25 cellular contexts compared by ENCODE assay signal in genomic region chr17:67053438-67054000, GRCh38. TPM values are rescaled to one million over a fixed set of nuclear protein-coding genes. Genes with fewer than 3 reads are reported as not detected.
"Had no signal": no experiment of that assay in that cellular context is flagged by ENCODE, and none has a peak within 500 bp of the region (broad histone marks: within the 10 kb centered on the region; RNA-seq: fewer than 3 reads in every experiment).

No MANE protein-coding gene starts in this region.

- ATAC-seq: activated CD8-positive, alpha-beta T cell treated with anti-CD3 and anti-CD28 coated beads, Interleukin-2, amount 10 ng/mL, durations not matched to agents 7 days and 5 days; foreskin keratinocyte; lower lobe of right lung; stimulated activated naive CD8-positive, alpha-beta T cell treated with anti-CD3 and anti-CD28 coated beads, Interleukin-15, amount 100 ng/mL, for 72 hours had no signal

- DNase-seq: activated CD4-positive, alpha-beta T cell treated with anti-CD3 and anti-CD28 coated beads for 48 hours; activated CD4-positive, CD25-positive, alpha-beta regulatory T cell; activated CD8-positive, alpha-beta T cell treated with anti-CD3 and anti-CD28 coated beads, Interleukin-2, amount 10 ng/mL, durations not matched to agents 7 days and 5 days; activated naive CD8-positive, alpha-beta T cell treated with anti-CD3 and anti-CD28 coated beads, Interleukin-2, amount 10 ng/mL, durations not matched to agents 7 days and 5 days; amygdala; foreskin keratinocyte; lower lobe of right lung; nephron progenitor cell; occipital lobe; stimulated activated CD4-positive, alpha-beta T cell treated with anti-CD3 and anti-CD28 coated beads, Interleukin-15, amount 100 ng/mL, for 24 hours; stimulated activated CD4-positive, alpha-beta T cell treated with anti-CD3 and anti-CD28 coated beads, Interleukin-2, amount 100 ng/mL, for 48 hours; stimulated activated naive CD8-positive, alpha-beta T cell treated with anti-CD3 and anti-CD28 coated beads, Interleukin-15, amount 100 ng/mL, for 72 hours; T-helper 1 cell; T-helper 9 cell had no signal

- H3K27ac Mint-ChIP-seq: activated CD8-positive, alpha-beta T cell treated with anti-CD3 and anti-CD28 coated beads, Interleukin-2, amount 10 ng/mL, durations not matched to agents 7 days and 5 days; activated naive CD8-positive, alpha-beta T cell treated with anti-CD3 and anti-CD28 coated beads, Interleukin-2, amount 10 ng/mL, durations not matched to agents 7 days and 5 days; nephron progenitor cell; progenitor cell of endocrine pancreas had no signal

- H3K27ac ChIP-seq: cardiac muscle cell, epithelial cell of prostate, foreskin keratinocyte, lower lobe of right lung, right atrium auricular region, SK-N-MC, skin epidermis, suprapubic skin, transverse colon had no signal

- H3K27me3 Mint-ChIP-seq: stimulated activated naive CD8-positive, alpha-beta T cell treated with anti-CD3 and anti-CD28 coated beads, Interleukin-15, amount 100 ng/mL, for 72 hours had no signal

- H3K36me3 ChIP-seq: cardiac muscle cell, lower lobe of right lung, right atrium auricular region, suprapubic skin, transverse colon had no signal

- H3K4me1 Mint-ChIP-seq: activated naive CD8-positive, alpha-beta T cell treated with anti-CD3 and anti-CD28 coated beads, Interleukin-2, amount 10 ng/mL, durations not matched to agents 7 days and 5 days; stimulated activated naive CD8-positive, alpha-beta T cell treated with anti-CD3 and anti-CD28 coated beads, Interleukin-15, amount 100 ng/mL, for 72 hours had no signal

- H3K4me3 Mint-ChIP-seq: activated CD8-positive, alpha-beta T cell treated with anti-CD3 and anti-CD28 coated beads, Interleukin-2, amount 10 ng/mL, durations not matched to agents 7 days and 5 days; activated naive CD8-positive, alpha-beta T cell treated with anti-CD3 and anti-CD28 coated beads, Interleukin-2, amount 10 ng/mL, durations not matched to agents 7 days and 5 days; nephron progenitor cell; stimulated activated naive CD8-positive, alpha-beta T cell treated with anti-CD3 and anti-CD28 coated beads, Interleukin-15, amount 100 ng/mL, for 72 hours had no signal

- H3K4me3 ChIP-seq: cardiac muscle cell, lower lobe of right lung, right atrium auricular region, SK-N-MC, skin epidermis, suprapubic skin, transverse colon had no signal

- H3K4me1 ChIP-seq: foreskin keratinocyte, lower lobe of right lung, suprapubic skin had no signal

- H3K27me3 ChIP-seq: cardiac muscle cell, foreskin keratinocyte, right atrium auricular region, suprapubic skin, transverse colon had no signal

- FAIRE-seq: keratinocyte had no signal

RNA-seq across cellular contexts. Expression of gene CACNG1, which starts 9.2 kb away (rescaled TPM):
- total RNA-seq: activated CD8-positive, alpha-beta T cell treated with anti-CD3 and anti-CD28 coated beads, Interleukin-2, amount 10 ng/mL, durations not matched to agents 7 days and 5 days; activated naive CD8-positive, alpha-beta T cell treated with anti-CD3 and anti-CD28 coated beads, Interleukin-2, amount 10 ng/mL, durations not matched to agents 7 days and 5 days; cardiac muscle cell; dermis microvascular lymphatic vessel endothelial cell; fibroblast of lung; foreskin keratinocyte; lower lobe of right lung; right atrium auricular region; suprapubic skin; transverse colon had no signal
- polyA plus RNA-seq: cardiac muscle cell, fibroblast of lung, foreskin keratinocyte, keratinocyte had no signal
